6 cellular contexts compared by ENCODE assay signal in genomic region chr14:22822017-22822618, GRCh38. TPM values are rescaled to one million over a fixed set of nuclear protein-coding genes. Genes with fewer than 3 reads are reported as not detected.
DNase-seq lines count a peak whose midpoint lies in the region; ATAC-seq and TF ChIP-seq lines count a peak whose summit lies in the region.

No MANE protein-coding gene starts in this region.

- intact Hi-C loops in naive thymus-derived CD4-positive, alpha-beta T cell (cut with micrococcal nuclease) = loop anchor here (2.0 to 10.0 kb wide), 4 partner anchors 110 to 265 kb away; partner anchors contain the start of gene CDH24 (in 1 of the 2)

- no peak for TF ChIP-seq CTCF in astrocyte of the spinal cord (IDR thresholded peaks at IDR 0.05; ENCODE audit: low read depth, low read length)

- no peaks in the 10 kb centered on the region for H3K27me3 ChIP-seq in naive thymus-derived CD4-positive, alpha-beta T cell (ENCODE audit: control insufficient read depth in 2 of 2, insufficient read depth in 2 of 2, low read length in 2 of 2)
- H3K27me3 ChIP-seq in effector memory CD4-positive, alpha-beta T cell (replicated peaks; ENCODE audit: control insufficient read depth, insufficient read depth, low read length, poor library complexity, severe bottlenecking) = no peaks in the 10 kb centered on the region

- H3K9me3 ChIP-seq in naive thymus-derived CD4-positive, alpha-beta T cell (ENCODE audit: control insufficient read depth in 2 of 3, low read length in 3 of 3) = no peaks in the 10 kb centered on the region
- H3K9me3 ChIP-seq in effector memory CD4-positive, alpha-beta T cell (ENCODE audit: control insufficient read depth, low read length) = no peaks in the 10 kb centered on the region

- H3K4me3 ChIP-seq in astrocyte of the spinal cord (ENCODE audit: low read depth, low read length) = peak overlapping the region; percentile 1
- no peak overlapping the region for H3K4me3 ChIP-seq in naive thymus-derived CD4-positive, alpha-beta T cell (ENCODE audit: low read length)
- H3K4me3 ChIP-seq in effector memory CD4-positive, alpha-beta T cell (ENCODE audit: insufficient read depth, low read depth, low read length, poor library complexity, severe bottlenecking) = no peak overlapping the region

- ATAC-seq in naive thymus-derived CD4-positive, alpha-beta T cell = no peak

- no peak overlapping the region for H3K27ac ChIP-seq in naive thymus-derived CD4-positive, alpha-beta T cell (ENCODE audit: low read depth, low read length)
- no peak overlapping the region for H3K27ac ChIP-seq in effector memory CD4-positive, alpha-beta T cell (ENCODE audit: insufficient read depth, low read length, poor library complexity, severe bottlenecking)

- H3K36me3 Mint-ChIP-seq in naive thymus-derived CD4-positive, alpha-beta T cell = no peaks in the 10 kb centered on the region

- CTCF ChIA-PET in naive thymus-derived CD4-positive, alpha-beta T cell (lab: Charles Lee) = interaction anchor here (0.5 to 7.7 kb wide), 23 partner anchors 13 to 909 kb away, joined by 3 to 143 read pairs (median 5); partner anchors contain the start of genes AJUBA, PRMT5 and RBM23

- peaks cover 0 to 16% (median 4%) of the 10 kb centered on the region in 5 donors for H3K27me3 Mint-ChIP-seq in naive thymus-derived CD4-positive, alpha-beta T cell

- no peaks in the 10 kb centered on the region for H3K9me3 Mint-ChIP-seq in naive thymus-derived CD4-positive, alpha-beta T cell

- peaks cover 0 to 17% of the 10 kb centered on the region in 2 donors for H3K4me1 ChIP-seq in naive thymus-derived CD4-positive, alpha-beta T cell (ENCODE audit: control insufficient read depth in 2 of 2, insufficient read depth in 2 of 2, low read length in 2 of 2)
- H3K4me1 ChIP-seq in effector memory CD4-positive, alpha-beta T cell (ENCODE audit: control insufficient read depth, insufficient read depth, low read length, poor library complexity, severe bottlenecking) = peaks cover 5% of the 10 kb centered on the region

- peak overlapping the region; percentile 8 to 78 (median 57) for H3K4me3 Mint-ChIP-seq in naive thymus-derived CD4-positive, alpha-beta T cell

- peaks cover 6 to 37% (median 24%) of the 10 kb centered on the region in 7 donors for H3K4me1 Mint-ChIP-seq in naive thymus-derived CD4-positive, alpha-beta T cell

- POLR2A ChIA-PET in naive thymus-derived CD4-positive, alpha-beta T cell (lab: Charles Lee) = interaction anchor here (0.7 to 5.0 kb wide), 5 partner anchors 12 to 266 kb away, joined by 3 to 18 read pairs (median 5); partner anchors contain the start of gene LRP10

- no peaks in the 10 kb centered on the region for H3K36me3 ChIP-seq in naive thymus-derived CD4-positive, alpha-beta T cell (ENCODE audit: control insufficient read depth in 2 of 3, insufficient read depth in 3 of 3, low read length in 3 of 3)
- no peaks in the 10 kb centered on the region for H3K36me3 ChIP-seq in effector memory CD4-positive, alpha-beta T cell (ENCODE audit: control insufficient read depth, insufficient read depth, low read length)

- in situ Hi-C loops in astrocyte of the spinal cord (cut with HindIII; ENCODE audit: low sequenced_read_pairs) = no loop called here

- DNase-seq in ELF-1 (ENCODE audit: low read depth, low spot score) (peak; percentile 61), astrocyte of the spinal cord (ENCODE audit: low read depth, low spot score) (no peak), NCI-H69 (lab: John Stamatoyannopoulos, UW) (no peak), SK-N-DZ (ENCODE audit: low spot score) (no peak)
- no peak for DNase-seq in naive thymus-derived CD4-positive, alpha-beta T cell
- no peak for DNase-seq in effector memory CD4-positive, alpha-beta T cell

- no peak overlapping the region for H3K27ac Mint-ChIP-seq in naive thymus-derived CD4-positive, alpha-beta T cell

RNA-seq across cellular contexts. Expression of gene SLC7A7, which starts 6.9 kb away (rescaled TPM):
- 10 to 100 TPM in 1 of 5 experiments, 1 to 10 TPM in 4; 1.1 to 71.1 (median 2.7) TPM for total RNA-seq in naive thymus-derived CD4-positive, alpha-beta T cell
- polyA plus RNA-seq in naive thymus-derived CD4-positive, alpha-beta T cell = 1 to 10 TPM; 1.1 to 1.4 TPM
- 0.48 and 2.2 TPM in 2 replicates for polyA plus RNA-seq in SK-N-DZ (2014; cell fraction: cytosol; rRNA removed)
- 0.37 and 1.5 TPM in 2 replicates for polyA plus RNA-seq in SK-N-DZ (2014; cell fraction: nucleus; rRNA removed)

RNA-seq across cellular contexts. Expression of gene MRPL52, which starts 7.6 kb away (rescaled TPM):
- 100 to 1,000 TPM in 1 of 5 experiments, 10 to 100 TPM in 4; 32.9 to 118 (median 48.2) TPM for total RNA-seq in naive thymus-derived CD4-positive, alpha-beta T cell
- polyA plus RNA-seq in naive thymus-derived CD4-positive, alpha-beta T cell = 100 to 1,000 TPM; 169 to 189 TPM
- 263 and 507 TPM in 2 replicates for polyA plus RNA-seq in SK-N-DZ (2014; cell fraction: cytosol; rRNA removed)
- polyA plus RNA-seq in SK-N-DZ (2014; cell fraction: nucleus; rRNA removed) = 124 and 172 TPM in 2 replicates

RNA-seq across cellular contexts. Expression of gene MMP14, which starts 14.3 kb away (rescaled TPM):
- total RNA-seq in naive thymus-derived CD4-positive, alpha-beta T cell = 1 to 10 TPM; 1.8 to 6.6 (median 2.0) TPM
- polyA plus RNA-seq in naive thymus-derived CD4-positive, alpha-beta T cell = not detected
- polyA plus RNA-seq in SK-N-DZ (2014; cell fraction: cytosol; rRNA removed) = 3.1 and 4.2 TPM in 2 replicates
- 1.7 and 3.4 TPM in 2 replicates for polyA plus RNA-seq in SK-N-DZ (2014; cell fraction: nucleus; rRNA removed)

RNA-seq across cellular contexts. Expression of gene LRP10, which starts 49.4 kb away (rescaled TPM):
- 10 to 100 TPM; 55.5 to 76.1 (median 72.3) TPM for total RNA-seq in naive thymus-derived CD4-positive, alpha-beta T cell
- 100 to 1,000 TPM in 1 of 2 donors, 10 to 100 TPM in 1; 68.0 to 103 TPM for polyA plus RNA-seq in naive thymus-derived CD4-positive, alpha-beta T cell
- polyA plus RNA-seq in SK-N-DZ (2014; cell fraction: cytosol; rRNA removed) = 2.2 and 2.5 TPM in 2 replicates
- polyA plus RNA-seq in SK-N-DZ (2014; cell fraction: nucleus; rRNA removed) = 1.6 and 3.7 TPM in 2 replicates

RNA-seq across cellular contexts. Expression of gene OXA1L, which starts 55.6 kb away (rescaled TPM):
- 100 to 1,000 TPM; 112 to 177 (median 144) TPM for total RNA-seq in naive thymus-derived CD4-positive, alpha-beta T cell
- 10 to 100 TPM; 62.8 to 76.6 TPM for polyA plus RNA-seq in naive thymus-derived CD4-positive, alpha-beta T cell
- 76.2 and 108 TPM in 2 replicates for polyA plus RNA-seq in SK-N-DZ (2014; cell fraction: cytosol; rRNA removed)
- 100 and 131 TPM in 2 replicates for polyA plus RNA-seq in SK-N-DZ (2014; cell fraction: nucleus; rRNA removed)
